13 cellular contexts compared by ENCODE assay signal in the genomic region with DNA sequence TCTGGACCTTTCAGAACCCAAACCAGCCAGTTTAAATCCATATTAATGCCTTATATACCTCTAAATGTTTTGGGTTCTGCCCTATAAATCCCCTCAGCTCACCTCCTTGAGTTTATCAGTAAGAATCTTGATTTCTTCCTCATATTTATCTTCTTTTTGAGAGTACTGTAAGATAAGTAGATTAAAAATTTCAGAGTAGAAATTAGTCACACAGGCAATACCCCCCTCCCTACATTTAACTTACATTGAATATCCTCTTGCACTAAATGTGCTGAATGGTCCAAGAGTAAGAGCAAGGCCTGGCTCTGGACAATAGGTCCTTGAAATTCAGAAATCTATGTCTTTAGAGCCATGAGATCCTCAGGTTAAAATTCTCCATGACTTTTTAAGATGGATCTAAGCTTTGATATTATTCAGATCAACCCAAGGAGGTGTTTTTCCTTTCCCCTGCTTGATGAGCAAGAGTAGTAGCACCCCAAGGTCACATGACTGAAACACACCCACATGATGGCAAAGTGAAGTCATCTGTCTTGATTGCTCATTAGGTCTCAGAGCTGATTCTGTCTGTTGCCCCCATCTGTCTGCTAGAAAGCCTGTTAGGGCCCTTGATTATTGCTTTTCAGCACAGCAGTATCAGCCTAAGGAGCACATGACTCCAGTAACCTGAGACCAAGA. TPM values are rescaled to one million over a fixed set of nuclear protein-coding genes. Genes with fewer than 3 reads are reported as not detected.
A peak's percentile ranks its signal among the peaks of the same experiment; 100 is the strongest.
DNase-seq lines count a peak whose midpoint lies in the region; ATAC-seq, FAIRE-seq and TF ChIP-seq lines count a peak whose summit lies in the region.
"Had no signal": no experiment of that assay in that cellular context is flagged by ENCODE, and none has a peak within 500 bp of the region (broad histone marks: within the 10 kb centered on the region; RNA-seq: fewer than 3 reads in every experiment).

No MANE protein-coding gene starts in this region.

- peaks cover 87% of the 10 kb centered on the region for H3K79me2 ChIP-seq in smooth muscle cell (ENCODE audit: low read depth)

- FAIRE-seq in HTR-8/SVneo (lab: Jason Lieb, UNC): no peak
- FAIRE-seq: TTC549 had no signal

- peak overlapping the region; percentile 25 for H3K27ac Mint-ChIP-seq in CD4-positive, alpha-beta T cell
- H3K27ac Mint-ChIP-seq in T-helper 2 cell treated with Interferon-gamma antibody and Interleukin-4, amounts not matched to agents 5 μg/mL and 100 μg/mL, for 36 hours: peak overlapping the region; percentile 20
- H3K27ac Mint-ChIP-seq in central memory CD8-positive, alpha-beta T cell (ENCODE audit: low read depth): peak overlapping the region; percentile 75

- no peak for TF ChIP-seq CTCF in CD4-positive, alpha-beta T cell (IDR thresholded peaks at IDR 0.05)
- TF ChIP-seq CTCF in smooth muscle cell (IDR thresholded peaks at IDR 0.05; ENCODE audit: borderline replicate concordance, insufficient read depth, poor library complexity, severe bottlenecking) (no peak), omental fat pad (IDR thresholded peaks at IDR 0.05) (no peak), coronary artery (IDR thresholded peaks at IDR 0.05) (no peak)

- H3K36me3 ChIP-seq in smooth muscle cell (ENCODE audit: low read depth): peaks cover 54% of the 10 kb centered on the region

- no peak overlapping the region for H3K4me2 ChIP-seq in smooth muscle cell

- H3K27me3 Mint-ChIP-seq in CD4-positive, alpha-beta T cell: no peaks in the 10 kb centered on the region
- H3K27me3 Mint-ChIP-seq in T-helper 2 cell treated with Interferon-gamma antibody and Interleukin-4, amounts not matched to agents 5 μg/mL and 100 μg/mL, for 36 hours (ENCODE audit: low read depth): no peaks in the 10 kb centered on the region
- H3K27me3 Mint-ChIP-seq in central memory CD8-positive, alpha-beta T cell: no peaks in the 10 kb centered on the region

- H3K4me3 Mint-ChIP-seq in CD4-positive, alpha-beta T cell: no peak overlapping the region
- no peak overlapping the region for H3K4me3 Mint-ChIP-seq in T-helper 2 cell treated with Interferon-gamma antibody and Interleukin-4, amounts not matched to agents 5 μg/mL and 100 μg/mL, for 36 hours
- H3K4me3 Mint-ChIP-seq in central memory CD8-positive, alpha-beta T cell: no peak overlapping the region

- no peaks in the 10 kb centered on the region for H3K9me3 Mint-ChIP-seq in CD4-positive, alpha-beta T cell
- no peaks in the 10 kb centered on the region for H3K9me3 Mint-ChIP-seq in T-helper 2 cell treated with Interferon-gamma antibody and Interleukin-4, amounts not matched to agents 5 μg/mL and 100 μg/mL, for 36 hours
- H3K9me3 Mint-ChIP-seq in central memory CD8-positive, alpha-beta T cell: no peaks in the 10 kb centered on the region

- H3K4me3 ChIP-seq in smooth muscle cell (no peak overlapping the region), coronary artery (no peak overlapping the region)
- H3K4me3 ChIP-seq: thyroid gland had no signal

- H3K27ac ChIP-seq in CD4-positive, alpha-beta T cell (ENCODE audit: low read depth, low read length): peak overlapping the region; percentile 2
- H3K27ac ChIP-seq in smooth muscle cell (ENCODE audit: low read depth) (peak overlapping the region; percentile 6), coronary artery (no peak overlapping the region)
- H3K27ac ChIP-seq: thyroid gland had no signal

- no peaks in the 10 kb centered on the region for H3K4me1 ChIP-seq in smooth muscle cell (ENCODE audit: low read depth)

- H3K9me3 ChIP-seq in CD4-positive, alpha-beta T cell (ENCODE audit: control insufficient read depth, low read length): no peaks in the 10 kb centered on the region
- H3K9me3 ChIP-seq in smooth muscle cell (replicated peaks; ENCODE audit: low read depth): no peaks in the 10 kb centered on the region
- H3K9me3 ChIP-seq: thyroid gland had no signal

- peaks cover 95% of the 10 kb centered on the region for H4K20me1 ChIP-seq in smooth muscle cell (ENCODE audit: low read depth)

- ATAC-seq in CD4-positive, alpha-beta T cell (ENCODE audit: poor library complexity): peak; percentile 43
- ATAC-seq in central memory CD8-positive, alpha-beta T cell (replicated peaks; ENCODE audit: extremely low read depth, poor library complexity, severe bottlenecking): peak; percentile 14
- ATAC-seq in GM19455 (IDR thresholded peaks at IDR 0.05; ENCODE audit: unreplicated experiment) (no peak), omental fat pad (ENCODE audit: low FRiP score) (no peak)

- H3K4me1 Mint-ChIP-seq in CD4-positive, alpha-beta T cell (ENCODE audit: low read depth): peaks cover 47% of the 10 kb centered on the region
- peaks cover 25% of the 10 kb centered on the region for H3K4me1 Mint-ChIP-seq in T-helper 2 cell treated with Interferon-gamma antibody and Interleukin-4, amounts not matched to agents 5 μg/mL and 100 μg/mL, for 36 hours (ENCODE audit: low read depth)
- H3K4me1 Mint-ChIP-seq in central memory CD8-positive, alpha-beta T cell: peaks cover 43% of the 10 kb centered on the region

- peak in 1 of 10 experiments; percentile 17 for DNase-seq in CD4-positive, alpha-beta T cell
- peak; percentile 76 for DNase-seq in T-helper 2 cell treated with Interferon-gamma antibody and Interleukin-4, amounts not matched to agents 5 μg/mL and 100 μg/mL, for 36 hours (ENCODE audit: low spot score)
- no peak for DNase-seq in central memory CD8-positive, alpha-beta T cell (ENCODE audit: low spot score in 2 of 2)
- DNase-seq in smooth muscle cell (lab: John Stamatoyannopoulos, UW; ENCODE audit: unreplicated experiment) (no peak), omental fat pad (ENCODE audit: low spot score) (no peak), HTR-8/SVneo (ENCODE audit: insufficient read length, low spot score) (no peak), coronary artery (ENCODE audit: low spot score) (no peak)
- DNase-seq: Calu3, dermis blood vessel endothelial cell, thyroid gland had no signal

- POLR2A ChIA-PET in CD4-positive, alpha-beta T cell (lab: Charles Lee): interaction anchor here (2.3 kb wide), 1 partner anchor 13 kb away, joined by 6 read pairs; no protein-coding TSS in a partner anchor

- CTCF ChIA-PET in CD4-positive, alpha-beta T cell (lab: Charles Lee): interaction anchor here (0.7 to 1.4 kb wide), 2 partner anchors 11 to 13 kb away, joined by 3 to 6 read pairs; no protein-coding TSS in a partner anchor

- peaks cover 92% of the 10 kb centered on the region for H3K36me3 Mint-ChIP-seq in CD4-positive, alpha-beta T cell (ENCODE audit: low read depth)
- peaks cover 76% of the 10 kb centered on the region for H3K36me3 Mint-ChIP-seq in T-helper 2 cell treated with Interferon-gamma antibody and Interleukin-4, amounts not matched to agents 5 μg/mL and 100 μg/mL, for 36 hours (ENCODE audit: low read depth)
- H3K36me3 Mint-ChIP-seq in central memory CD8-positive, alpha-beta T cell (ENCODE audit: insufficient read depth): peaks cover 88% of the 10 kb centered on the region

- H3K9ac ChIP-seq in smooth muscle cell (ENCODE audit: low read depth): no peak overlapping the region

- intact Hi-C loops in CD4-positive, alpha-beta T cell (cut with DNase I, micrococcal nuclease): no loop called here

- H3F3A ChIP-seq in smooth muscle cell (ENCODE audit: low read depth): peaks cover 9% of the 10 kb centered on the region

- H2AFZ ChIP-seq in smooth muscle cell (ENCODE audit: low read depth): no peak overlapping the region

- no peaks in the 10 kb centered on the region for H3K27me3 ChIP-seq in CD4-positive, alpha-beta T cell (ENCODE audit: control insufficient read depth, insufficient read depth, low read length)
- no peaks in the 10 kb centered on the region for H3K27me3 ChIP-seq in smooth muscle cell (ENCODE audit: low read depth)
- H3K27me3 ChIP-seq: thyroid gland had no signal

RNA-seq across cellular contexts. Expression of gene NUP210L, which starts 15.8 kb away (rescaled TPM):
- total RNA-seq in CD4-positive, alpha-beta T cell: under 1 TPM; 0.03 to 0.08 TPM
- total RNA-seq in smooth muscle cell (0.90 TPM in 1 of 2 replicates, not detected in the other), omental fat pad (under 1 TPM in 3 of 4 donors, not detected in 1; 0.06 to 0.12 (median 0.09) TPM)
- polyA plus RNA-seq in smooth muscle cell: 0.15 TPM in 1 of 2 replicates, not detected in the other

RNA-seq across cellular contexts. Expression of gene TPM3, which starts 21.2 kb away (rescaled TPM):
- total RNA-seq in CD4-positive, alpha-beta T cell: 100 to 1,000 TPM; 345 to 357 TPM
- total RNA-seq in smooth muscle cell (436 and 458 TPM in 2 replicates), omental fat pad (100 to 1,000 TPM; 285 to 611 (median 352) TPM)
- 384 and 386 TPM in 2 replicates for polyA plus RNA-seq in smooth muscle cell

RNA-seq across cellular contexts. Expression of gene CFAP141, which starts 35.4 kb away (rescaled TPM):
- total RNA-seq in CD4-positive, alpha-beta T cell: not detected
- total RNA-seq in smooth muscle cell (not detected in 2 replicates), omental fat pad (not detected)
- polyA plus RNA-seq in smooth muscle cell: not detected in 2 replicates
- total RNA-seq: Calu3, dermis blood vessel endothelial cell, posterior vena cava, thyroid gland had no signal

RNA-seq across cellular contexts. Expression of gene UBAP2L, which starts 50.1 kb away (rescaled TPM):
- total RNA-seq in CD4-positive, alpha-beta T cell: 100 to 1,000 TPM; 224 to 234 TPM
- total RNA-seq in smooth muscle cell (104 and 108 TPM in 2 replicates), omental fat pad (10 to 100 TPM; 51.9 to 92.1 (median 73.6) TPM)
- polyA plus RNA-seq in smooth muscle cell: 130 and 143 TPM in 2 replicates

Comparison
In these comparisons a context has a peak if more than half of its experiments do, and no peak if none do; other contexts are left out.
1. ATAC-seq: peak in CD4-positive, alpha-beta T cell (single experiment) and central memory CD8-positive, alpha-beta T cell (single experiment); none in GM19455 (single experiment) and omental fat pad (single experiment).
2. H3K27ac ChIP-seq: peak in CD4-positive, alpha-beta T cell (single experiment) and smooth muscle cell (single experiment); none in coronary artery (0 of 2).
3. H3K27ac Mint-ChIP-seq: peak in every context shown above with its lines; median percentile 75 in central memory CD8-positive, alpha-beta T cell; 25 in CD4-positive, alpha-beta T cell; 20 in T-helper 2 cell treated with Interferon-gamma antibody and Interleukin-4, amounts not matched to agents 5 μg/mL and 100 μg/mL, for 36 hours.